In the genomic region with DNA sequence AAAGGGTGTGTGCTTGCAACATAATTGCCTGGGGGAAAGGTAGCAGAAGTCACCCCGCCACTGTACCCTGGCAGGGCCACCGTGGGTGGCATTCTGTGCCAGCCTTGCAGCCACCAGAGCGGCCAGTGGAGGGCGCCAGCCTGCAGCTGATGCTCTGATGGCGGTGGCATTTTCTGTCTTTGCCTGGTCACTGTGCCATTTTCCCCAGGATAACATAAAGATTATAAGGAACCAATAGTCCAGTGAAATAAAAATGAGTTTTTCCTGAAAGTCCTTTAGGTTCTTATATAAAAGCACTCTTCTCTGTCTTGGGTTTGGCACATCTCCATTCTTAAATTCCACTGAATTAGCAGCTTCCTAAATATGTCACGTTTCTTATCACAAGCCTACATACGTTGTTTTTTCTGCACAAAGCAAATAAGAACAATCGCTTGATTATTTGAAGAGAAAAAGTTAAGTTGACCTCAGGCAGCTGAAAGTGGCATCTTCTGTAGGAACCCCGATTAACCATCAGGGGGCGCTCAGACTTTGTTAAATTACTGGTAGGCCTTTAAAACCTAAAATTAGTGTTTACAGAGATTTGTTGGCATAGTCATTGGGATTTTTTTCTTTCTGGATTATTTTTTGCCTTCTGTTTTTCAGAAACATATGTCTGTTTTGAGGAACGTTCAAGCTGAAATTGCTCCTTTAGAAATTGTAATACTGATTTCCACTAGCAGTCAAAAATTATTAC, we compare ENCODE assay signal across 8 cellular contexts.
A peak's percentile ranks its signal among the peaks of the same experiment; 100 is the strongest.
DNase-seq lines count a peak whose midpoint lies in the region; TF ChIP-seq lines count a peak whose summit lies in the region.

No MANE protein-coding gene starts in this region.

- H3K4me1 ChIP-seq in neuron (ENCODE audit: insufficient read depth, low read length) (peaks cover 47% of the 10 kb centered on the region), suprapubic skin (peaks cover 10% of the 10 kb centered on the region)

- TF ChIP-seq CTCF in LNCAP (IDR thresholded peaks at IDR 0.05) (peak; percentile 99), fibroblast of pulmonary artery (IDR thresholded peaks at IDR 0.05; ENCODE audit: low read length, missing control alignments) (peak; percentile 90), suprapubic skin (IDR thresholded peaks at IDR 0.05) (peak; percentile 34 to 84)

- H3K4me3 ChIP-seq in fibroblast of pulmonary artery (replicated peaks; ENCODE audit: low read depth, low read length) (no peak overlapping the region), neuron (ENCODE audit: low read length) (peak overlapping the region; percentile 11), suprapubic skin (no peak overlapping the region)

- no peak for TF ChIP-seq EP300 in suprapubic skin (IDR thresholded peaks at IDR 0.05)

- no peak overlapping the region for H2AFZ ChIP-seq in neuron (ENCODE audit: low read depth, low read length)

- no peaks in the 10 kb centered on the region for H3K36me3 Mint-ChIP-seq in activated T-helper 1 cell treated with anti-CD3 and anti-CD28 coated beads, Interleukin-12 subunit alpha, Interleukin-12 subunit beta, Interleukin-2, Interleukin-4 antibody, amounts not matched to agents 30 ng/mL and 10 ng/mL and 1 ng/mL, durations not matched to agents 14 hours and 24 hours and 36 hours (ENCODE audit: low read depth)

- H3K27me3 ChIP-seq in neuron (ENCODE audit: insufficient read depth, low read length) (no peaks in the 10 kb centered on the region), suprapubic skin (no peaks in the 10 kb centered on the region)

- H3K27ac Mint-ChIP-seq in activated T-helper 1 cell treated with anti-CD3 and anti-CD28 coated beads, Interleukin-12 subunit alpha, Interleukin-12 subunit beta, Interleukin-2, Interleukin-4 antibody, amounts not matched to agents 30 ng/mL and 10 ng/mL and 1 ng/mL, durations not matched to agents 14 hours and 24 hours and 36 hours = no peak overlapping the region

- TF ChIP-seq POLR2A in suprapubic skin (IDR thresholded peaks at IDR 0.05) = no peak

- H3K9me3 Mint-ChIP-seq in activated T-helper 1 cell treated with anti-CD3 and anti-CD28 coated beads, Interleukin-12 subunit alpha, Interleukin-12 subunit beta, Interleukin-2, Interleukin-4 antibody, amounts not matched to agents 30 ng/mL and 10 ng/mL and 1 ng/mL, durations not matched to agents 14 hours and 24 hours and 36 hours = no peaks in the 10 kb centered on the region

- no peak overlapping the region for H3K27ac ChIP-seq in suprapubic skin

- peaks cover 5% of the 10 kb centered on the region for H3K4me1 Mint-ChIP-seq in activated T-helper 1 cell treated with anti-CD3 and anti-CD28 coated beads, Interleukin-12 subunit alpha, Interleukin-12 subunit beta, Interleukin-2, Interleukin-4 antibody, amounts not matched to agents 30 ng/mL and 10 ng/mL and 1 ng/mL, durations not matched to agents 14 hours and 24 hours and 36 hours (ENCODE audit: low read depth)

- H3K9me3 ChIP-seq in neuron (ENCODE audit: low read length) (no peaks in the 10 kb centered on the region), suprapubic skin (no peaks in the 10 kb centered on the region)

- H3K4me3 Mint-ChIP-seq in activated T-helper 1 cell treated with anti-CD3 and anti-CD28 coated beads, Interleukin-12 subunit alpha, Interleukin-12 subunit beta, Interleukin-2, Interleukin-4 antibody, amounts not matched to agents 30 ng/mL and 10 ng/mL and 1 ng/mL, durations not matched to agents 14 hours and 24 hours and 36 hours = no peak overlapping the region

- DNase-seq in SIG-M5 treated with dmso at 0.1 percent for 504 hours (lab: John Stamatoyannopoulos, UW; ENCODE audit: unreplicated experiment) (peak; percentile 73), SIG-M5 (lab: John Stamatoyannopoulos, UW) (no peak), RPMI7951 (ENCODE audit: low read depth) (peak; percentile 68), fibroblast of pulmonary artery (ENCODE audit: low read depth) (peak; percentile 80), suprapubic skin (ENCODE audit: low spot score in 2 of 2) (peak in 1 of 2 donors; percentile 70)
- DNase-seq in activated T-helper 1 cell treated with anti-CD3 and anti-CD28 coated beads, Interleukin-12 subunit alpha, Interleukin-12 subunit beta, Interleukin-2, Interleukin-4 antibody, amounts not matched to agents 30 ng/mL and 10 ng/mL and 1 ng/mL, durations not matched to agents 14 hours and 24 hours and 36 hours (ENCODE audit: low spot score) = peak; percentile 46

- H3K27me3 Mint-ChIP-seq in activated T-helper 1 cell treated with anti-CD3 and anti-CD28 coated beads, Interleukin-12 subunit alpha, Interleukin-12 subunit beta, Interleukin-2, Interleukin-4 antibody, amounts not matched to agents 30 ng/mL and 10 ng/mL and 1 ng/mL, durations not matched to agents 14 hours and 24 hours and 36 hours (ENCODE audit: insufficient read depth) = no peaks in the 10 kb centered on the region

- intact Hi-C loops in activated T-helper 1 cell treated with anti-CD3 and anti-CD28 coated beads, Interleukin-12 subunit alpha, Interleukin-12 subunit beta, Interleukin-2, Interleukin-4 antibody, amounts not matched to agents 30 ng/mL and 10 ng/mL and 1 ng/mL, durations not matched to agents 14 hours and 24 hours and 36 hours (cut with micrococcal nuclease) = loop anchor here (1.0 to 10.0 kb wide), 8 partner anchors 67 to 469 kb away; a partner anchor contains a TSS

- 10% methylated on average over 11 of the region's 11 CpGs for WGBS in suprapubic skin

- H3K36me3 ChIP-seq in neuron (ENCODE audit: insufficient read depth, low read length) (no peaks in the 10 kb centered on the region), suprapubic skin (peaks cover 21% of the 10 kb centered on the region)
